ENCODE assay signal across 2 cellular contexts in genomic region chr15:98549003-98549402, GRCh38.
TF ChIP-seq lines count a peak whose summit lies in the region.

No MANE protein-coding gene starts in this region.

TF ChIP-seq in SK-N-SH, 30 proteins besides CTCF, POLR2A, EP300 and RAD21 (continued from another document):
- TF ChIP-seq IRF3 (IDR thresholded peaks at IDR 0.05; ENCODE audit: low read depth, low read length) (no peak), REST (IDR thresholded peaks at IDR 0.05; ENCODE audit: low read depth, low read length) (no peak)

TF ChIP-seq in SK-N-SH treated with all-trans-retinoic acid at 6 μM for 48 hours, 23 proteins besides CTCF, POLR2A, EP300 and RAD21 (continued from another document):
- TF ChIP-seq CSDC2 (CRISPR knock-in tag; IDR thresholded peaks at IDR 0.05): no peak
- no peak for TF ChIP-seq PATZ1 (CRISPR knock-in tag; IDR thresholded peaks at IDR 0.05; ENCODE audit: borderline replicate concordance)
- TF ChIP-seq TOX (CRISPR knock-in tag; IDR thresholded peaks at IDR 0.05; ENCODE audit: borderline replicate concordance): no peak
- no peak for TF ChIP-seq POU6F1 (CRISPR knock-in tag; IDR thresholded peaks at IDR 0.05; ENCODE audit: borderline replicate concordance, low read depth)
- TF ChIP-seq ZFP3 (CRISPR knock-in tag; IDR thresholded peaks at IDR 0.05): no peak
- TF ChIP-seq BACH2 (CRISPR knock-in tag; IDR thresholded peaks at IDR 0.05; ENCODE audit: borderline replicate concordance): no peak
- TF ChIP-seq ZNF70 (CRISPR knock-in tag; IDR thresholded peaks at IDR 0.05): no peak
- TF ChIP-seq RARB (CRISPR knock-in tag; IDR thresholded peaks at IDR 0.05): no peak
